In genomic region chr17:64492481-64493109, GRCh38 we compare ENCODE assay signal across 2 cellular contexts.
TF ChIP-seq lines count a peak whose summit lies in the region.

No MANE protein-coding gene starts in this region.

TF ChIP-seq in HCT116, 20 proteins besides CTCF, POLR2A, EP300 and RAD21:
- TF ChIP-seq TCF7L2 (IDR thresholded peaks at IDR 0.05; ENCODE audit: borderline replicate concordance, extremely low read depth, insufficient read depth, insufficient read length), result no peak
- TF ChIP-seq CEBPB (IDR thresholded peaks at IDR 0.05; ENCODE audit: low read depth), result peak; percentile 58

TF ChIP-seq in HepG2, 621 proteins besides CTCF, POLR2A, EP300 and RAD21:
- TF ChIP-seq, protein P1, sequence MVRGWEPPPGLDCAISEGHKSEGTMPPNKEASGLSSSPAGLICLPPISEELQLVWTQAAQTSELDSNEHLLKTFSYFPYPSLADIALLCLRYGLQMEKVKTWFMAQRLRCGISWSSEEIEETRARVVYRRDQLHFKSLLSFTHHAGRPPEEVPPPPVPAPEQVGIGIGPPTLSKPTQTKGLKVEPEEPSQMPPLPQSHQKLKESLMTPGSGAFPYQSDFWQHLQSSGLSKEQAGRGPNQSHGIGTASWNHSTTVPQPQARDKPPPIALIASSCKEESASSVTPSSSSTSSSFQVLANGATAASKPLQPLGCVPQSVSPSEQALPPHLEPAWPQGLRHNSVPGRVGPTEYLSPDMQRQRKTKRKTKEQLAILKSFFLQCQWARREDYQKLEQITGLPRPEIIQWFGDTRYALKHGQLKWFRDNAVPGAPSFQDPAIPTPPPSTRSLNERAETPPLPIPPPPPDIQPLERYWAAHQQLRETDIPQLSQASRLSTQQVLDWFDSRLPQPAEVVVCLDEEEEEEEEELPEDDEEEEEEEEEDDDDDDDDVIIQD (CRISPR knock-in tag; IDR thresholded peaks at IDR 0.05; ENCODE audit: low read depth), result 0 out of 2 replicates have a peak, but pooled peaks have one; percentile 10
- TF ChIP-seq ATF7 (IDR thresholded peaks at IDR 0.05) (0 out of 2 replicates have a peak, but pooled peaks have one; percentile 9), ATF7 (CRISPR knock-in tag; IDR thresholded peaks at IDR 0.05) (no peak), RBFOX2 (IDR thresholded peaks at IDR 0.05; ENCODE audit: low read depth, low read length) (0 out of 2 replicates have a peak, but pooled peaks have one; percentile 23), MAFK (conservative IDR thresholded peaks at IDR 0.05 in 1 of 2, IDR thresholded peaks at IDR 0.05 in 1 of 2; ENCODE audit: low read length in 2 of 2) (0 out of 4 replicates have a peak, but pooled peaks have one; percentile 11 to 30), ZNF772 (CRISPR knock-in tag; IDR thresholded peaks at IDR 0.05) (no peak), CEBPG (CRISPR knock-in tag; IDR thresholded peaks at IDR 0.05) (peak; percentile 74), CEBPB (IDR thresholded peaks at IDR 0.05; ENCODE audit: borderline replicate concordance, low read depth, low read length) (peak; percentile 80), ZNF3 (CRISPR knock-in tag; IDR thresholded peaks at IDR 0.05) (no peak)
- TF ChIP-seq, protein P2, sequence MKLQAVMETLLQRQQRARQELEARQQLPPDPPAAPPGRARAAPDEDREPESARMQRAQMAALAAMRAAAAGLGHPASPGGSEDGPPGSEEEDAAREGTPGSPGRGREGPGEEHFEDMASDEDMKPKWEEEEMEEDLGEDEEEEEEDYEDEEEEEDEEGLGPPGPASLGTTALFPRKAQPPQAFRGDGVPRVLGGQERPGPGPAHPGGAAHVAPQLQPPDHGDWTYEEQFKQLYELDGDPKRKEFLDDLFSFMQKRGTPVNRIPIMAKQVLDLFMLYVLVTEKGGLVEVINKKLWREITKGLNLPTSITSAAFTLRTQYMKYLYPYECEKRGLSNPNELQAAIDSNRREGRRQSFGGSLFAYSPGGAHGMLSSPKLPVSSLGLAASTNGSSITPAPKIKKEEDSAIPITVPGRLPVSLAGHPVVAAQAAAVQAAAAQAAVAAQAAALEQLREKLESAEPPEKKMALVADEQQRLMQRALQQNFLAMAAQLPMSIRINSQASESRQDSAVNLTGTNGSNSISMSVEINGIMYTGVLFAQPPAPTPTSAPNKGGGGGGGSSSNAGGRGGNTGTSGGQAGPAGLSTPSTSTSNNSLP (IDR thresholded peaks at IDR 0.05; ENCODE audit: low read depth, low read length), result peak; percentile 71; the same call in 1 of the 2 replicates
- TF ChIP-seq, protein P3, sequence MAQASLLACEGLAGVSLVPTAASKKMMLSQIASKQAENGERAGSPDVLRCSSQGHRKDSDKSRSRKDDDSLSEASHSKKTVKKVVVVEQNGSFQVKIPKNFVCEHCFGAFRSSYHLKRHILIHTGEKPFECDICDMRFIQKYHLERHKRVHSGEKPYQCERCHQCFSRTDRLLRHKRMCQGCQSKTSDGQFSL (CRISPR knock-in tag; IDR thresholded peaks at IDR 0.05), result no peak
